Comparison of ENCODE assay signal across 19 cellular contexts in the genomic region with DNA sequence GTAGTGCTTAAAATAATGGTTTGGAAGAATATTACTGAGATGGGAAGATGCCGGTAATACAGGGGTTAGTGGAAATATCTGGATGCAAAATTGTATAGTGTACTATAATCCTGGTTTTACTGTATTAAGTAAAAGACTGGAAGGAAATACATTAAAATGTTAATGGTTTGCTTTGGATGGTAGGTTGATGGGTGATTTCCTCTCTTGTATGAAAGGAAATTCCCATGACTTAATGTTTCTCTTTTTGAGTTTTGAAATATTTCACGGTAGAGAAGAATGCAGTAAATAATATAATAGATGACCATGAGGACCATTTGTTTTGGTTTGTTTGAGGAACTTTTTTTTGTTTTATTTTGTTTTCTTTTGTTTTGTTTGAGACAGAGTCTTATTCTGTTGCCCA. TPM values are rescaled to one million over a fixed set of nuclear protein-coding genes. Genes with fewer than 3 reads are reported as not detected.
DNase-seq lines count a peak whose midpoint lies in the region; ATAC-seq, FAIRE-seq and TF ChIP-seq lines count a peak whose summit lies in the region.
"Had no signal": no experiment of that assay in that cellular context is flagged by ENCODE, and none has a peak within 500 bp of the region (broad histone marks: within the 10 kb centered on the region; RNA-seq: fewer than 3 reads in every experiment).

No MANE protein-coding gene starts in this region.

- H3K79me2 ChIP-seq in smooth muscle cell (ENCODE audit: low read depth), result peaks cover 98% of the 10 kb centered on the region

- intact Hi-C loops in heart left ventricle (cut with DNase I), result loop anchor here in 2 of 10 donors (5.0 to 10.0 kb wide), 2 partner anchors 33 to 170 kb away; no protein-coding TSS in a partner anchor
- intact Hi-C loops in cardiac septum (cut with DNase I), result no loop called here

- TF ChIP-seq POLR2A in heart left ventricle (IDR thresholded peaks at IDR 0.05) (no peak), upper lobe of left lung (IDR thresholded peaks at IDR 0.05) (no peak)

- H3K4me3 ChIP-seq in heart left ventricle (no peak overlapping the region), smooth muscle cell (no peak overlapping the region), upper lobe of left lung (no peak overlapping the region)
- H3K4me3 ChIP-seq: BLaER1 treated with 17β-estradiol and CSF1 and Interleukin-3, amounts not matched to agents 10 nM and 100 nM; K562 had no signal

- peak; percentile 21 for FAIRE-seq in islet of Langerhans (lab: Jason Lieb, UNC)
- FAIRE-seq: K562 had no signal

- no peak for ATAC-seq in heart left ventricle
- no peak for ATAC-seq in upper lobe of left lung (ENCODE audit: low FRiP score in 2 of 2)
- ATAC-seq in GM21723 (IDR thresholded peaks at IDR 0.05; ENCODE audit: unreplicated experiment), result no peak
- ATAC-seq: K562 had no signal

- no peak for TF ChIP-seq EP300 in upper lobe of left lung (IDR thresholded peaks at IDR 0.05)

- 41 to 60% (median 49%) methylated on average over 2 of the region's 2 CpGs for WGBS in heart left ventricle, 4 donors
- WGBS in smooth muscle cell (ENCODE audit: low lambda C conversion rate), result 85% methylated on average over 2 of the region's 2 CpGs
- 46 to 60% methylated on average over 2 of the region's 2 CpGs for WGBS in upper lobe of left lung, 2 donors

- H3K4me2 ChIP-seq in smooth muscle cell, result no peak overlapping the region
- H3K4me2 ChIP-seq: BLaER1 treated with 17β-estradiol and CSF1 and Interleukin-3, amounts not matched to agents 10 nM and 100 nM had no signal

- H4K20me1 ChIP-seq in smooth muscle cell (ENCODE audit: low read depth), result peaks cover 82% of the 10 kb centered on the region

- no peak overlapping the region for H2AFZ ChIP-seq in smooth muscle cell (ENCODE audit: low read depth)

- H3K27me3 ChIP-seq in heart left ventricle (no peaks in the 10 kb centered on the region), smooth muscle cell (ENCODE audit: low read depth) (no peaks in the 10 kb centered on the region), upper lobe of left lung (no peaks in the 10 kb centered on the region)

- DNase-seq in heart left ventricle, result no peak
- DNase-seq in cardiac septum (ENCODE audit: low spot score), result no peak
- DNase-seq in smooth muscle cell (lab: John Stamatoyannopoulos, UW; ENCODE audit: unreplicated experiment), result no peak
- no peak for DNase-seq in upper lobe of left lung
- DNase-seq in DMS53 treated with DMSO at 0.1 percent for 48 hours (lab: John Stamatoyannopoulos, UW; ENCODE audit: unreplicated experiment), result no peak
- no peak for DNase-seq in DMS79 (lab: John Stamatoyannopoulos, UW)
- DNase-seq: 8988T, DMS 273 treated with DMSO at 0.1 percent for 48 hours, EL, H9, NCI-H1092, NCI-H2107, NCI-H345, NCI-H526 treated with DMSO at 0.1 percent for 48 hours, RPMI8226 had no signal

- H3K9ac ChIP-seq in smooth muscle cell (ENCODE audit: low read depth), result no peak overlapping the region
- H3K9ac ChIP-seq: BLaER1 treated with 17β-estradiol and CSF1 and Interleukin-3, amounts not matched to agents 10 nM and 100 nM had no signal

- H3K4me1 ChIP-seq in heart left ventricle, result peaks cover 36 to 98% (median 78%) of the 10 kb centered on the region in 12 donors
- peaks cover 5% of the 10 kb centered on the region for H3K4me1 ChIP-seq in smooth muscle cell (ENCODE audit: low read depth)
- peaks cover 27 to 46% (median 41%) of the 10 kb centered on the region in 4 donors for H3K4me1 ChIP-seq in upper lobe of left lung

- H3K9me3 ChIP-seq in heart left ventricle (no peaks in the 10 kb centered on the region), smooth muscle cell (replicated peaks; ENCODE audit: low read depth) (no peaks in the 10 kb centered on the region), upper lobe of left lung (no peaks in the 10 kb centered on the region)
- H3K9me3 ChIP-seq: BLaER1 treated with 17β-estradiol and CSF1 and Interleukin-3, amounts not matched to agents 10 nM and 100 nM had no signal

- H3K36me3 ChIP-seq in heart left ventricle (peaks cover 0 to 11% (median 0%) of the 10 kb centered on the region in 9 donors), smooth muscle cell (ENCODE audit: low read depth) (no peaks in the 10 kb centered on the region), upper lobe of left lung (peaks cover 0 to 4% (median 0%) of the 10 kb centered on the region in 4 donors)
- H3K36me3 ChIP-seq: BLaER1 treated with 17β-estradiol and CSF1 and Interleukin-3, amounts not matched to agents 10 nM and 100 nM had no signal

- H3K27ac ChIP-seq in heart left ventricle, result peak overlapping the region in 10 of 12 donors; percentile 2 to 97 (median 30)
- peak overlapping the region; percentile 57 for H3K27ac ChIP-seq in smooth muscle cell (ENCODE audit: low read depth)
- H3K27ac ChIP-seq in upper lobe of left lung, result peak overlapping the region in 3 of 4 donors; percentile 27 to 71 (median 30)
- H3K27ac ChIP-seq: BLaER1 treated with 17β-estradiol and CSF1 and Interleukin-3, amounts not matched to agents 10 nM and 100 nM had no signal

- H3F3A ChIP-seq in smooth muscle cell (ENCODE audit: low read depth), result peaks cover 14% of the 10 kb centered on the region

- TF ChIP-seq CTCF in heart left ventricle (IDR thresholded peaks at IDR 0.05) (no peak), smooth muscle cell (IDR thresholded peaks at IDR 0.05; ENCODE audit: borderline replicate concordance, insufficient read depth, poor library complexity, severe bottlenecking) (no peak), upper lobe of left lung (IDR thresholded peaks at IDR 0.05) (no peak)

RNA-seq across cellular contexts. Expression of gene SPTBN1, which starts 8.2 kb away (rescaled TPM):
- 100 to 1,000 TPM; 378 to 659 (median 424) TPM for total RNA-seq in heart left ventricle
- 100 to 1,000 TPM; 124 to 170 TPM for polyA plus RNA-seq in heart left ventricle
- 554 TPM for total RNA-seq in cardiac septum
- total RNA-seq in smooth muscle cell, result 186 and 215 TPM in 2 replicates
- 76.3 and 78.7 TPM in 2 replicates for polyA plus RNA-seq in smooth muscle cell
- total RNA-seq in upper lobe of left lung, result 100 to 1,000 TPM; 449 to 911 (median 654) TPM
